ENCODE assay signal across 23 cellular contexts in genomic region chr13:35956074-35956473, GRCh38.
"Had no signal": no experiment of that assay in that cellular context is flagged by ENCODE, and none has a peak within 500 bp of the region (broad histone marks: within the 10 kb centered on the region; RNA-seq: fewer than 3 reads in every experiment).

No MANE protein-coding gene starts in this region.

- H3K9me3 Mint-ChIP-seq: activated CD4-positive, alpha-beta memory T cell treated with anti-CD3 and anti-CD28 coated beads, Interleukin-2, amount 10 ng/mL, durations not matched to agents 7 days and 5 days; activated CD4-positive, alpha-beta T cell treated with anti-CD3 and anti-CD28 coated beads, Interleukin-2, amount 10 ng/mL, durations not matched to agents 24 days and 14 days; activated naive CD4-positive, alpha-beta T cell treated with anti-CD3 and anti-CD28 coated beads, Interleukin-2, amount 50 U/mL, for 24 hours; T-helper 1 cell treated with Interleukin-12 subunit alpha and Interleukin-12 subunit beta and Interleukin-4 antibody, amounts not matched to agents 30 μg/mL and 1 μg/mL, for 36 hours; WTC11 had no signal

- H3K9me3 ChIP-seq: ascending aorta, body of pancreas had no signal

- H3K27ac ChIP-seq: body of pancreas had no signal

- H3K36me3 Mint-ChIP-seq: activated naive CD4-positive, alpha-beta T cell treated with anti-CD3 and anti-CD28 coated beads, Interleukin-2, amount 50 U/mL, for 24 hours; WTC11 had no signal

- H3K4me3 Mint-ChIP-seq: activated CD4-positive, alpha-beta memory T cell treated with anti-CD3 and anti-CD28 coated beads, Interleukin-2, amount 10 ng/mL, durations not matched to agents 7 days and 5 days; activated CD4-positive, alpha-beta T cell treated with anti-CD3 and anti-CD28 coated beads, Interleukin-2, amount 10 ng/mL, durations not matched to agents 24 days and 14 days; activated naive CD4-positive, alpha-beta T cell treated with anti-CD3 and anti-CD28 coated beads, Interleukin-2, amount 50 U/mL, for 24 hours; activated T-cell treated with anti-CD3 and anti-CD28 coated beads, Interleukin-2, amount 50 U/mL, for 72 hours; T-helper 1 cell treated with Interleukin-12 subunit alpha and Interleukin-12 subunit beta and Interleukin-4 antibody, amounts not matched to agents 30 μg/mL and 1 μg/mL, for 36 hours; WTC11 had no signal

- H3K4me1 Mint-ChIP-seq: activated CD4-positive, alpha-beta memory T cell treated with anti-CD3 and anti-CD28 coated beads, Interleukin-2, amount 10 ng/mL, durations not matched to agents 7 days and 5 days; activated CD4-positive, alpha-beta T cell treated with anti-CD3 and anti-CD28 coated beads, Interleukin-2, amount 10 ng/mL, durations not matched to agents 24 days and 14 days; activated naive CD4-positive, alpha-beta T cell treated with anti-CD3 and anti-CD28 coated beads, Interleukin-2, amount 50 U/mL, for 24 hours had no signal

- H3K4me3 ChIP-seq: ascending aorta, body of pancreas had no signal

- H3K27ac Mint-ChIP-seq: activated CD4-positive, alpha-beta memory T cell treated with anti-CD3 and anti-CD28 coated beads, Interleukin-2, amount 10 ng/mL, durations not matched to agents 7 days and 5 days; activated CD4-positive, alpha-beta T cell treated with anti-CD3 and anti-CD28 coated beads, Interleukin-2, amount 10 ng/mL, durations not matched to agents 24 days and 14 days; activated naive CD4-positive, alpha-beta T cell treated with anti-CD3 and anti-CD28 coated beads, Interleukin-2, amount 50 U/mL, for 24 hours; activated T-cell treated with anti-CD3 and anti-CD28 coated beads, Interleukin-2, amount 50 U/mL, for 72 hours; T-helper 1 cell treated with Interleukin-12 subunit alpha and Interleukin-12 subunit beta and Interleukin-4 antibody, amounts not matched to agents 30 μg/mL and 1 μg/mL, for 36 hours; WTC11 had no signal

- H3K27me3 ChIP-seq: ascending aorta, body of pancreas had no signal

- H3K36me3 ChIP-seq: ascending aorta had no signal

- ATAC-seq: activated T-cell treated with anti-CD3 and anti-CD28 coated beads, Interleukin-2, amount 50 U/mL, for 72 hours; body of pancreas; Panc1; Right ventricle myocardium inferior; WTC11 had no signal

- H3K27me3 Mint-ChIP-seq: activated CD4-positive, alpha-beta memory T cell treated with anti-CD3 and anti-CD28 coated beads, Interleukin-2, amount 10 ng/mL, durations not matched to agents 7 days and 5 days; activated CD4-positive, alpha-beta T cell treated with anti-CD3 and anti-CD28 coated beads, Interleukin-2, amount 10 ng/mL, durations not matched to agents 24 days and 14 days; activated naive CD4-positive, alpha-beta T cell treated with anti-CD3 and anti-CD28 coated beads, Interleukin-2, amount 50 U/mL, for 24 hours had no signal

- H3K4me1 ChIP-seq: ascending aorta, body of pancreas had no signal

- DNase-seq: activated CD4-positive, alpha-beta memory T cell treated with anti-CD3 and anti-CD28 coated beads, Interleukin-2, amount 10 ng/mL, durations not matched to agents 7 days and 5 days; activated CD4-positive, alpha-beta T cell treated with anti-CD3 and anti-CD28 coated beads, Interleukin-2, amount 10 ng/mL, durations not matched to agents 24 days and 14 days; activated CD4-positive, CD25-positive, alpha-beta regulatory T cell treated with anti-CD3 and anti-CD28 coated beads, Interleukin-2, amount 50 U/mL, for 72 hours; activated T-cell treated with anti-CD3 and anti-CD28 coated beads, Interleukin-2, amount 50 U/mL, for 72 hours; amniotic stem cell; body of pancreas; MM.1S; NCI-H1105; NCI-H1436; NCI-H187; NCI-H2081; NCI-H510A treated with DMSO at 0.1 percent for 48 hours; NCI-H774; NK-92 treated with Interleukin-12 subunit alpha and Interleukin-12 subunit beta, amount 100 ng/mL, for 24 hours; OCI-M1; RPMI8226; T-helper 9 cell had no signal
